In genomic region chr10:79930267-79930666, GRCh38 we compare ENCODE assay signal across 15 cellular contexts. TPM values are rescaled to one million over a fixed set of nuclear protein-coding genes. Genes with fewer than 3 reads are reported as not detected.
DNase-seq lines count a peak whose midpoint lies in the region; ATAC-seq and TF ChIP-seq lines count a peak whose summit lies in the region.
"Had no signal": no experiment of that assay in that cellular context is flagged by ENCODE, and none has a peak within 500 bp of the region (broad histone marks: within the 10 kb centered on the region; RNA-seq: fewer than 3 reads in every experiment).

No MANE protein-coding gene starts in this region.

- no peaks in the 10 kb centered on the region for H3K27me3 ChIP-seq in psoas muscle (ENCODE audit: insufficient read depth in 3 of 3, low read length in 2 of 3)
- H3K27me3 ChIP-seq: BLaER1 had no signal

- CTCF ChIA-PET in activated CD8-positive, alpha-beta memory T cell treated with anti-CD3 and anti-CD28 coated beads, Interleukin-2, amount 10 ng/mL, durations not matched to agents 7 days and 5 days (lab: Charles Lee): interaction anchor here (0.6 to 1.8 kb wide), 4 partner anchors 14 to 393 kb away, joined by 3 to 4 read pairs (median 4); no protein-coding TSS in a partner anchor

- H3K27ac Mint-ChIP-seq in activated CD8-positive, alpha-beta memory T cell treated with anti-CD3 and anti-CD28 coated beads, Interleukin-2, amount 10 ng/mL, durations not matched to agents 7 days and 5 days: no peak overlapping the region
- peak overlapping the region; percentile 24 for H3K27ac Mint-ChIP-seq in T-helper 17 cell
- H3K27ac Mint-ChIP-seq: CD4-positive, alpha-beta memory T cell; H9 had no signal

- WGBS in psoas muscle, 3 donors: 50 to 67% (median 66%) methylated on average over 4 of the region's 4 CpGs

- no peak for ATAC-seq in activated CD8-positive, alpha-beta memory T cell treated with anti-CD3 and anti-CD28 coated beads, Interleukin-2, amount 10 ng/mL, durations not matched to agents 7 days and 5 days
- no peak for ATAC-seq in T-helper 17 cell
- no peak for ATAC-seq in GM21381 (IDR thresholded peaks at IDR 0.05; ENCODE audit: unreplicated experiment)
- no peak for ATAC-seq in psoas muscle

- no peaks in the 10 kb centered on the region for H3K9me3 Mint-ChIP-seq in activated CD8-positive, alpha-beta memory T cell treated with anti-CD3 and anti-CD28 coated beads, Interleukin-2, amount 10 ng/mL, durations not matched to agents 7 days and 5 days (ENCODE audit: low read depth)
- H3K9me3 Mint-ChIP-seq: CD4-positive, alpha-beta memory T cell had no signal

- TF ChIP-seq CTCF in psoas muscle (IDR thresholded peaks at IDR 0.05): no peak

- intact Hi-C loops in psoas muscle (cut with DNase I): no loop called here

- no peak overlapping the region for H3K27ac ChIP-seq in psoas muscle
- H3K27ac ChIP-seq: BLaER1 had no signal

- H3K4me1 Mint-ChIP-seq in activated CD8-positive, alpha-beta memory T cell treated with anti-CD3 and anti-CD28 coated beads, Interleukin-2, amount 10 ng/mL, durations not matched to agents 7 days and 5 days: no peaks in the 10 kb centered on the region
- H3K4me1 Mint-ChIP-seq in T-helper 17 cell: peaks cover 6% of the 10 kb centered on the region

- peak; percentile 41 for DNase-seq in activated CD8-positive, alpha-beta memory T cell treated with anti-CD3 and anti-CD28 coated beads, Interleukin-2, amount 50 U/mL, for 48 hours
- no peak for DNase-seq in activated CD8-positive, alpha-beta memory T cell treated with anti-CD3 and anti-CD28 coated beads, Interleukin-2, amount 10 ng/mL, durations not matched to agents 7 days and 5 days
- DNase-seq in T-helper 17 cell: no peak
- peak; percentile 6 for DNase-seq in mucosa of gallbladder (ENCODE audit: low spot score)
- no peak for DNase-seq in psoas muscle
- DNase-seq: DMS153, DMS79, H9 had no signal

- H3K9me3 ChIP-seq in T-helper 17 cell (ENCODE audit: control insufficient read depth, low read length, poor library complexity, severe bottlenecking): no peaks in the 10 kb centered on the region
- no peaks in the 10 kb centered on the region for H3K9me3 ChIP-seq in psoas muscle
- H3K9me3 ChIP-seq: BLaER1 had no signal

- peaks cover 39% of the 10 kb centered on the region for H3K27me3 Mint-ChIP-seq in activated CD8-positive, alpha-beta memory T cell treated with anti-CD3 and anti-CD28 coated beads, Interleukin-2, amount 10 ng/mL, durations not matched to agents 7 days and 5 days
- H3K27me3 Mint-ChIP-seq in T-helper 17 cell: peaks cover 42% of the 10 kb centered on the region

- H3K4me3 Mint-ChIP-seq in activated CD8-positive, alpha-beta memory T cell treated with anti-CD3 and anti-CD28 coated beads, Interleukin-2, amount 10 ng/mL, durations not matched to agents 7 days and 5 days: no peak overlapping the region
- no peak overlapping the region for H3K4me3 Mint-ChIP-seq in T-helper 17 cell
- H3K4me3 Mint-ChIP-seq: CD4-positive, alpha-beta memory T cell; H9 had no signal

- H3K4me1 ChIP-seq in psoas muscle: no peaks in the 10 kb centered on the region
- H3K4me1 ChIP-seq: BLaER1 had no signal

- no peaks in the 10 kb centered on the region for H3K36me3 Mint-ChIP-seq in activated CD8-positive, alpha-beta memory T cell treated with anti-CD3 and anti-CD28 coated beads, Interleukin-2, amount 10 ng/mL, durations not matched to agents 7 days and 5 days
- H3K36me3 Mint-ChIP-seq in T-helper 17 cell (ENCODE audit: low read depth): no peaks in the 10 kb centered on the region
- H3K36me3 Mint-ChIP-seq: CD14-positive monocyte; CD4-positive, alpha-beta memory T cell had no signal

- H3K36me3 ChIP-seq in psoas muscle (ENCODE audit: insufficient read depth in 1 of 2, low read depth in 1 of 2): no peaks in the 10 kb centered on the region
- H3K36me3 ChIP-seq: BLaER1 had no signal

- no peak overlapping the region for H3K4me3 ChIP-seq in psoas muscle
- H3K4me3 ChIP-seq: BLaER1 had no signal

RNA-seq across cellular contexts. Expression of gene SFTPD, which starts 18.6 kb away (rescaled TPM):
- total RNA-seq in activated CD8-positive, alpha-beta memory T cell treated with anti-CD3 and anti-CD28 coated beads, Interleukin-2, amount 10 ng/mL, durations not matched to agents 7 days and 5 days: not detected
- total RNA-seq in T-helper 17 cell: not detected
- total RNA-seq in mucosa of gallbladder: 0.52 TPM
- total RNA-seq in psoas muscle: under 1 TPM in 1 of 4 donors, not detected in 3; 0.21 TPM
- under 1 TPM in 2 of 3 donors, not detected in 1; 0.03 to 0.07 TPM for polyA plus RNA-seq in psoas muscle
- total RNA-seq: A172; CD4-positive, alpha-beta memory T cell; Daoy; HT-29 had no signal
- polyA plus RNA-seq: CD4-positive, alpha-beta memory T cell had no signal

Comparison
In these comparisons a context has a peak if more than half of its experiments do, and no peak if none do; other contexts are left out.
1. DNase-seq: peak in activated CD8-positive, alpha-beta memory T cell treated with anti-CD3 and anti-CD28 coated beads, Interleukin-2, amount 50 U/mL, for 48 hours (single experiment) and mucosa of gallbladder (single experiment); none in activated CD8-positive, alpha-beta memory T cell treated with anti-CD3 and anti-CD28 coated beads, Interleukin-2, amount 10 ng/mL, durations not matched to agents 7 days and 5 days (single experiment), T-helper 17 cell (0 of 3) and psoas muscle (0 of 2).